ENCODE assay signal across 8 cellular contexts in the genomic region with DNA sequence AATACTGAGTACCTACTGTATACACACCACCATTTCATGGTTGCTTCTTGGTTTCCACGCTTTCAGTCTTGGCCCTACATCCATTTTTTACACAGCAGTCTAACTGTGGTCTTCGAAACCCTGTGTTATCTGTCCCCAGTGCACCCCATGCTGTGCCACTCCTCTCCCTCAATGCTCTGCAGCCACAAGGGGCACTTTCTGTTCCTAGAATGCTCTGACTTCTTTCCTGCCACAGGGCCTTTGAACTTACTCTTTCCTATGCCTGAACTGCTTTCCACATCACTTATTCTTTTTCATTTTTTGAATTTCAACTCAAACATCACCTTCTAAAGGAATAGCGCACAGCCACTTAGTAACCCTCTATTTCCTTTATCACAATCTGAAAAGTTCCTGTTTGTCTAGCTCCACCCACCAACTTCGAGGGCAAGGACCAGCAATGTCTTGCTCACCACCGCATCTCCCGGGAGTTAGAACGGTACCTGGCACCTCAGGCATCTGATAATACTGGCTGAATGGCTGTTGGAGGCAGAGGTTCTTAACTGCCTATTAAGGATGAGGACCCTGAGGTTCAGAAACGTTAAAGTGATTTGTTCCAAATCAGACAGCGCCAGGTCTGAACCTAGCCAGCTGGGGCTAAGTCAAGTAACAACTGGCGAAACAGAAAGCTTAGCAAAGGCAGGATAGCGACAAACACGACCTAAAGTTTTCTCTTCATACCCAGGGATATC. TPM values are rescaled to one million over a fixed set of nuclear protein-coding genes. Genes with fewer than 3 reads are reported as not detected.
DNase-seq lines count a peak whose midpoint lies in the region; ATAC-seq and TF ChIP-seq lines count a peak whose summit lies in the region.

No MANE protein-coding gene starts in this region.

- H3K36me3 Mint-ChIP-seq in activated T-helper 1 cell treated with anti-CD3 and anti-CD28 coated beads, Interleukin-12 subunit alpha, Interleukin-12 subunit beta, Interleukin-2, Interleukin-4 antibody, amounts not matched to agents 30 ng/mL and 10 ng/mL and 1 ng/mL, durations not matched to agents 14 hours and 24 hours and 36 hours (ENCODE audit: low read depth) = peaks cover 30% of the 10 kb centered on the region

- H3K4me1 ChIP-seq in heart right ventricle = peaks cover 0 to 33% (median 18%) of the 10 kb centered on the region in 9 donors
- no peaks in the 10 kb centered on the region for H3K4me1 ChIP-seq in iPS DF 6.9 (ENCODE audit: control insufficient read depth, insufficient read depth, low read length)
- peaks cover 11 to 45% (median 24%) of the 10 kb centered on the region in 6 donors for H3K4me1 ChIP-seq in spleen

- H3K27ac ChIP-seq in heart right ventricle (peak overlapping the region in 9 of 10 donors; percentile 66 to 87 (median 71)), iPS DF 6.9 (ENCODE audit: low read length) (no peak overlapping the region), spleen (peak overlapping the region; percentile 73 to 90 (median 82))

- intact Hi-C loops in heart right ventricle (cut with DNase I) = loop anchor here in 4 of 10 donors (2.0 to 10.0 kb wide), 5 partner anchors 48 to 423 kb away; a partner anchor contains a TSS
- intact Hi-C loops in Right ventricle myocardium inferior (cut with DNase I) = loop anchor here (1.0 to 5.0 kb wide), 3 partner anchors 30 to 57 kb away; a partner anchor contains a TSS
- intact Hi-C loops in activated T-helper 1 cell treated with anti-CD3 and anti-CD28 coated beads, Interleukin-12 subunit alpha, Interleukin-12 subunit beta, Interleukin-2, Interleukin-4 antibody, amounts not matched to agents 30 ng/mL and 10 ng/mL and 1 ng/mL, durations not matched to agents 14 hours and 24 hours and 36 hours (cut with micrococcal nuclease) = loop anchor here (1.0 to 5.0 kb wide), 13 partner anchors 45 to 502 kb away; a partner anchor contains a TSS
- intact Hi-C loops in spleen (cut with DNase I; ENCODE audit: low total_unique reads) = no loop called here

- 19% methylated on average over 12 of the region's 12 CpGs for WGBS in heart right ventricle, 2 donors
- no CpG with 5 or more reads among the region's 12 CpGs for WGBS in iPS DF 6.9 (ENCODE audit: insufficient coverage, insufficient read length)
- WGBS in spleen, 5 donors = 14 to 16% (median 16%) methylated on average over 10 to 12 of the region's 12 CpGs

- TF ChIP-seq CTCF in heart right ventricle (IDR thresholded peaks at IDR 0.05) (no peak), spleen (IDR thresholded peaks at IDR 0.05 in 8 of 11, conservative IDR thresholded peaks at IDR 0.05 in 3 of 11) (no peak)

- no peak for TF ChIP-seq POLR2A in spleen (IDR thresholded peaks at IDR 0.05)

- peak in 5 of 8 donors; percentile 5 to 17 (median 13) for ATAC-seq in heart right ventricle
- no peak for ATAC-seq in Right ventricle myocardium inferior
- peak; percentile 26 for ATAC-seq in HG02885 (IDR thresholded peaks at IDR 0.05; ENCODE audit: poor library complexity, unreplicated experiment)

- no peaks in the 10 kb centered on the region for H3K9me3 Mint-ChIP-seq in activated T-helper 1 cell treated with anti-CD3 and anti-CD28 coated beads, Interleukin-12 subunit alpha, Interleukin-12 subunit beta, Interleukin-2, Interleukin-4 antibody, amounts not matched to agents 30 ng/mL and 10 ng/mL and 1 ng/mL, durations not matched to agents 14 hours and 24 hours and 36 hours

- peak overlapping the region; percentile 38 to 92 (median 72) for H3K4me3 ChIP-seq in heart right ventricle
- peak overlapping the region; percentile 94; the same call in 1 of the 2 replicates for H3K4me3 ChIP-seq in iPS DF 6.9 (ENCODE audit: low read length)
- H3K4me3 ChIP-seq in spleen = peak overlapping the region; percentile 63 to 86 (median 79)

- H3K27me3 ChIP-seq in heart right ventricle (no peaks in the 10 kb centered on the region), iPS DF 6.9 (ENCODE audit: control insufficient read depth, insufficient read depth, low read length) (no peaks in the 10 kb centered on the region), spleen (replicated peaks in 1 of 7) (no peaks in the 10 kb centered on the region)

- DNase-seq in heart right ventricle (no peak), Right ventricle myocardium inferior (ENCODE audit: missing footprints) (no peak), NOMO-1 (lab: John Stamatoyannopoulos, UW; ENCODE audit: unreplicated experiment in 2 of 2) (peak; percentile 39 to 69), iPS DF 6.9 (ENCODE audit: low read depth, low spot score) (no peak), spleen (no peak), NCI-H2196 (lab: John Stamatoyannopoulos, UW; ENCODE audit: unreplicated experiment) (no peak)
- DNase-seq in activated T-helper 1 cell treated with anti-CD3 and anti-CD28 coated beads, Interleukin-12 subunit alpha, Interleukin-12 subunit beta, Interleukin-2, Interleukin-4 antibody, amounts not matched to agents 30 ng/mL and 10 ng/mL and 1 ng/mL, durations not matched to agents 14 hours and 24 hours and 36 hours (ENCODE audit: low spot score) = no peak

- H3K9me3 ChIP-seq in heart right ventricle = no peaks in the 10 kb centered on the region
- H3K9me3 ChIP-seq in iPS DF 6.9 (ENCODE audit: control insufficient read depth, insufficient read depth, low read length) = no peaks in the 10 kb centered on the region
- no peaks in the 10 kb centered on the region for H3K9me3 ChIP-seq in spleen

- peak overlapping the region; percentile 95 for H3K4me3 Mint-ChIP-seq in activated T-helper 1 cell treated with anti-CD3 and anti-CD28 coated beads, Interleukin-12 subunit alpha, Interleukin-12 subunit beta, Interleukin-2, Interleukin-4 antibody, amounts not matched to agents 30 ng/mL and 10 ng/mL and 1 ng/mL, durations not matched to agents 14 hours and 24 hours and 36 hours

- H3K4me1 Mint-ChIP-seq in activated T-helper 1 cell treated with anti-CD3 and anti-CD28 coated beads, Interleukin-12 subunit alpha, Interleukin-12 subunit beta, Interleukin-2, Interleukin-4 antibody, amounts not matched to agents 30 ng/mL and 10 ng/mL and 1 ng/mL, durations not matched to agents 14 hours and 24 hours and 36 hours (ENCODE audit: low read depth) = peaks cover 42% of the 10 kb centered on the region

- H3K36me3 ChIP-seq in heart right ventricle (peaks cover 0 to 32% (median 0%) of the 10 kb centered on the region in 9 donors), iPS DF 6.9 (ENCODE audit: control insufficient read depth, insufficient read depth, low read length) (no peaks in the 10 kb centered on the region), spleen (peaks cover 0 to 36% (median 0%) of the 10 kb centered on the region in 6 donors)

- H3K27ac Mint-ChIP-seq in activated T-helper 1 cell treated with anti-CD3 and anti-CD28 coated beads, Interleukin-12 subunit alpha, Interleukin-12 subunit beta, Interleukin-2, Interleukin-4 antibody, amounts not matched to agents 30 ng/mL and 10 ng/mL and 1 ng/mL, durations not matched to agents 14 hours and 24 hours and 36 hours = peak overlapping the region; percentile 90

- H3K27me3 Mint-ChIP-seq in activated T-helper 1 cell treated with anti-CD3 and anti-CD28 coated beads, Interleukin-12 subunit alpha, Interleukin-12 subunit beta, Interleukin-2, Interleukin-4 antibody, amounts not matched to agents 30 ng/mL and 10 ng/mL and 1 ng/mL, durations not matched to agents 14 hours and 24 hours and 36 hours (ENCODE audit: insufficient read depth) = no peaks in the 10 kb centered on the region

RNA-seq across cellular contexts. Expression of a gene that starts 0.6 kb away (rescaled TPM):
- total RNA-seq in heart right ventricle (10 to 100 TPM in 9 of 10 donors, 1 to 10 TPM in 1; 9.6 to 19.5 (median 15.5) TPM), Right ventricle myocardium inferior (16.7 TPM), spleen (10 to 100 TPM; 17.4 to 35.7 (median 29.3) TPM)
- polyA plus RNA-seq in heart right ventricle (10 to 100 TPM; 21.1 to 69.1 TPM), spleen (10 to 100 TPM; 30.7 to 34.0 (median 32.7) TPM)
- 57.9 and 74.2 TPM in 2 replicates for total RNA-seq in activated T-helper 1 cell treated with anti-CD3 and anti-CD28 coated beads, Interleukin-12 subunit alpha, Interleukin-12 subunit beta, Interleukin-2, Interleukin-4 antibody, amounts not matched to agents 30 ng/mL and 10 ng/mL and 1 ng/mL, durations not matched to agents 14 hours and 24 hours and 36 hours

RNA-seq across cellular contexts. Expression of a gene that starts 49.6 kb away (rescaled TPM):
- total RNA-seq in heart right ventricle (1 to 10 TPM; 4.2 to 9.9 (median 6.7) TPM), Right ventricle myocardium inferior (10.6 TPM), spleen (10 to 100 TPM in 2 of 7 donors, 1 to 10 TPM in 5; 6.0 to 13.6 (median 7.2) TPM)
- polyA plus RNA-seq in heart right ventricle (1 to 10 TPM; 4.5 to 5.0 TPM), spleen (1 to 10 TPM; 1.2 to 3.4 (median 1.4) TPM)
- 10.7 and 12.0 TPM in 2 replicates for total RNA-seq in activated T-helper 1 cell treated with anti-CD3 and anti-CD28 coated beads, Interleukin-12 subunit alpha, Interleukin-12 subunit beta, Interleukin-2, Interleukin-4 antibody, amounts not matched to agents 30 ng/mL and 10 ng/mL and 1 ng/mL, durations not matched to agents 14 hours and 24 hours and 36 hours

RNA-seq across cellular contexts. Expression of a gene that starts 49.9 kb away (rescaled TPM):
- 1 to 10 TPM; 3.6 to 6.6 (median 5.2) TPM for total RNA-seq in heart right ventricle
- 1 to 10 TPM; 4.1 to 7.3 TPM for polyA plus RNA-seq in heart right ventricle
- total RNA-seq in Right ventricle myocardium inferior = 6.2 TPM
- total RNA-seq in activated T-helper 1 cell treated with anti-CD3 and anti-CD28 coated beads, Interleukin-12 subunit alpha, Interleukin-12 subunit beta, Interleukin-2, Interleukin-4 antibody, amounts not matched to agents 30 ng/mL and 10 ng/mL and 1 ng/mL, durations not matched to agents 14 hours and 24 hours and 36 hours = 11.8 and 14.0 TPM in 2 replicates
- total RNA-seq in spleen = 1 to 10 TPM; 5.6 to 9.5 (median 6.5) TPM
- polyA plus RNA-seq in spleen = 1 to 10 TPM; 1.6 to 6.5 (median 1.6) TPM

RNA-seq across cellular contexts. Expression of a gene that starts 59.2 kb away (rescaled TPM):
- total RNA-seq in heart right ventricle (100 to 1,000 TPM; 242 to 400 (median 275) TPM), Right ventricle myocardium inferior (337 TPM), spleen (100 to 1,000 TPM in 2 of 7 donors, 10 to 100 TPM in 5; 44.1 to 113 (median 94.7) TPM)
- polyA plus RNA-seq in heart right ventricle (100 to 1,000 TPM in 1 of 2 donors, 10 to 100 TPM in 1; 69.7 to 294 TPM), spleen (100 to 1,000 TPM in 2 of 3 donors, 10 to 100 TPM in 1; 60.7 to 135 (median 100) TPM)
- 208 and 220 TPM in 2 replicates for total RNA-seq in activated T-helper 1 cell treated with anti-CD3 and anti-CD28 coated beads, Interleukin-12 subunit alpha, Interleukin-12 subunit beta, Interleukin-2, Interleukin-4 antibody, amounts not matched to agents 30 ng/mL and 10 ng/mL and 1 ng/mL, durations not matched to agents 14 hours and 24 hours and 36 hours

Comparison
In these comparisons a context has a peak if more than half of its experiments do, and no peak if none do; other contexts are left out.
1. DNase-seq: peak in NOMO-1 (2 of 2); none in heart right ventricle (0 of 2), Right ventricle myocardium inferior (single experiment), activated T-helper 1 cell treated with anti-CD3 and anti-CD28 coated beads, Interleukin-12 subunit alpha, Interleukin-12 subunit beta, Interleukin-2, Interleukin-4 antibody, amounts not matched to agents 30 ng/mL and 10 ng/mL and 1 ng/mL, durations not matched to agents 14 hours and 24 hours and 36 hours (single experiment), iPS DF 6.9 (single experiment), spleen (single experiment) and NCI-H2196 (single experiment).
2. Peak in every context shown above with its lines, with median percentiles within 50 percentile points of each other: H3K4me3 ChIP-seq.